ENCODE assay signal across 25 cellular contexts in the genomic region with DNA sequence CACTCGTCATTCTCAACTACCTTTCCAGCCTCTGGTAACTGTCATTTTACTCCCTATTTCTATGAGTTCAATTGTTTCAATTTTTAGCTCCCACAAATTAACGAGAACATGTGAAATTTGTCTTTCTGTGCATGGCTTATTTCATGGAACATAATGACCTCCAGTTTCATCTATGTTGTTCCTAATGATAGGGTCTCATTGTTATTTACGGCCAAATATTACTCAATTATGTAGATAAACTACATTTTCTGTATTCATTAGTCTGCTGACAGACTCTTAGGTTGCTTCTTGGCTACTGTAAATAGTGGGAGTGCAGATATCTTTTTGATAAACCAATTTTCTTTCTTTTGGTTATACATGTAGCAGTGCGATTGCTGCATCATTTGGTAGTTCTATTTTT.
"Had no signal": no experiment of that assay in that cellular context is flagged by ENCODE, and none has a peak within 500 bp of the region (broad histone marks: within the 10 kb centered on the region; RNA-seq: fewer than 3 reads in every experiment).

No MANE protein-coding gene starts in this region.

- H3K79me2 ChIP-seq: hepatocyte had no signal

- H3K4me3 ChIP-seq: colonic mucosa, coronary artery, dorsolateral prefrontal cortex, esophagus muscularis mucosa, esophagus squamous epithelium, gastrocnemius medialis, gastroesophageal sphincter, heart left ventricle, heart right ventricle, hepatocyte had no signal

- H2AFZ ChIP-seq: hepatocyte had no signal

- ATAC-seq: effector memory CD8-positive, alpha-beta T cell; esophagus mucosa; foreskin keratinocyte; gastrocnemius medialis; gastroesophageal sphincter; heart left ventricle; heart right ventricle had no signal

- H3K4me1 ChIP-seq: colonic mucosa, esophagus muscularis mucosa, esophagus squamous epithelium, foreskin keratinocyte, gastrocnemius medialis, gastroesophageal sphincter, heart left ventricle, heart right ventricle had no signal

- H3K9me3 ChIP-seq: colonic mucosa, esophagus muscularis mucosa, esophagus squamous epithelium, gastrocnemius medialis had no signal

- H3K27me3 ChIP-seq: colonic mucosa, dorsolateral prefrontal cortex, esophagus muscularis mucosa, esophagus squamous epithelium, foreskin keratinocyte, gastrocnemius medialis, gastroesophageal sphincter, heart left ventricle, heart right ventricle, hepatocyte had no signal

- DNase-seq: colonic mucosa; cortex of kidney; dermis blood vessel endothelial cell; dorsolateral prefrontal cortex; effector CD4-positive, alpha-beta T cell; effector CD8-positive, alpha-beta T cell; effector memory CD4-positive, alpha-beta T cell; effector memory CD8-positive, alpha-beta T cell; endodermal cell; erythroblast; esophagus squamous epithelium; foreskin fibroblast; foreskin keratinocyte; foreskin melanocyte; gastrocnemius medialis; glutamatergic neuron; head of caudate nucleus; heart left ventricle; heart right ventricle had no signal

- H3K4me2 ChIP-seq: hepatocyte had no signal

- H3K36me3 ChIP-seq: colonic mucosa, esophagus muscularis mucosa, esophagus squamous epithelium, gastrocnemius medialis, gastroesophageal sphincter, heart left ventricle, heart right ventricle had no signal

- H3K27ac ChIP-seq: colonic mucosa, coronary artery, dorsolateral prefrontal cortex, epithelial cell of prostate, esophagus muscularis mucosa, esophagus squamous epithelium, foreskin keratinocyte, gastrocnemius medialis, gastroesophageal sphincter, heart left ventricle, heart right ventricle, hepatocyte had no signal
